17 cellular contexts compared by ENCODE assay signal in the genomic region with DNA sequence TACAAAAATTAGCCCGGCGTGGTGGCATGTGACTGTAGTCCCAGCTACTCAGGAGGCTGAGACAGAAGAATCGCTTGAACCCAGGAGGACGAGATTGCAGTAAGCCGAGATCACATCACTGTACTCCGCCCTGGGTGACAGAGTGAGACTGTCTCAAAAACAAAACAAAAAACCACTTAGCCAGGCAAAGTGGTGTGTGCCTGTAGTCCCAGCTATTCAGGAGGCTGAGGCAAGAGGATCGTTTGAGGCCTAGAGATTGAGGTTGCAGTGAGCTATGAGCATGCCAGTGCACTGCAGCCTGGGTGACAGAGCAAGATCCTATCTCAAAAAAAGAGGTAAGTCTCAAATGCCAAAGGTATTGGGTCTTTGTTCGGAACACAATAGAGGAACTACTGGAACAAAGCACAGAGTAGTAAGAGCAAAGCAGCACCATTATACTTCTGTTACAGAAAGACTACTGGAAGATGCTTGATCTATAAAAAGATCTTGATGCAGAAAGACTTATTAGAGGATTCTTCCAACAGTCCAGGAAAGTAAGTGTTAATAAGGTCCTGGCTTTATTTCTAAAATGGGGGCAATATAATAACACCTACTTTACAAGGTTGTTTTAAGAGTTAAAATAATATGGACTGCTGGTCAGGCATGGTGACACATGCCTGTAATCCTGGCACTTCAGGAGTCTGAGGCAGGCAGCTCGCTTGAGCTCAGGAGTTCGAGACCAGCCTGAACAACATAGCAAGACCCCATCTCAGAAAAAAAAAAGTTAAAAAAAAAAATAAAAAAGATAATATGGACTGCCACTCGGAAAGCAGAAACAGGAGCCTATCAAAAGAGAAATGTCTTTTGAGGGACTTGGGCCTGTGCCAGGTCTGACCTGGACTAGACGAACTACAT. TPM values are rescaled to one million over a fixed set of nuclear protein-coding genes. Genes with fewer than 3 reads are reported as not detected.
DNase-seq lines count a peak whose midpoint lies in the region; ATAC-seq and TF ChIP-seq lines count a peak whose summit lies in the region.
"Had no signal": no experiment of that assay in that cellular context is flagged by ENCODE, and none has a peak within 500 bp of the region (broad histone marks: within the 10 kb centered on the region; RNA-seq: fewer than 3 reads in every experiment).

No MANE protein-coding gene starts in this region.

- TF ChIP-seq RAD21 in HCT116 (IDR thresholded peaks at IDR 0.05; ENCODE audit: low read depth), result no peak

- no peaks in the 10 kb centered on the region for H4K20me1 ChIP-seq in HCT116 (ENCODE audit: insufficient read depth)

- RAD21 ChIA-PET in HCT116 (lab: Charles Lee; ENCODE audit: low non-redundant PET in 1 of 2, low total read pairs in 2 of 2, uncharacterized antibody in 2 of 2, unreplicated experiment in 2 of 2), result no interaction called here

- peaks cover 81% of the 10 kb centered on the region for H3K79me2 ChIP-seq in HCT116 (ENCODE audit: insufficient read depth, low read length)

- no peaks in the 10 kb centered on the region for H3K27me3 ChIP-seq in HCT116 (ENCODE audit: insufficient read depth, low read length)

- 90 to 95% methylated on average over 7 to 9 of the region's 12 CpGs for WGBS in mesodermal cell (ENCODE audit: insufficient coverage in 2 of 2), 2 experiments

- H3K9ac ChIP-seq in HCT116 (ENCODE audit: low read length), result no peak overlapping the region; the same call in 1 of the 2 replicates
- H3K9ac ChIP-seq: SK-N-SH had no signal

- H3K4me1 ChIP-seq in HCT116 (ENCODE audit: control insufficient read depth in 1 of 2, insufficient read depth in 2 of 2, low read length in 2 of 2), result peaks cover 15 to 32% of the 10 kb centered on the region in 2 experiments
- H3K4me1 ChIP-seq in mesodermal cell (ENCODE audit: control insufficient read depth, insufficient read depth, low read length, poor library complexity, severe bottlenecking), result peaks cover 26% of the 10 kb centered on the region

- no peaks in the 10 kb centered on the region for H3K9me2 ChIP-seq in HCT116 (ENCODE audit: insufficient read depth)
- H3K9me2 ChIP-seq: SK-N-SH had no signal

- H3K27ac Mint-ChIP-seq in dendritic cell treated with granulocyte-macrophage colony-stimulating factor and Interleukin-4, amounts not matched to agents 40 ng/mL and 50 ng/mL, for 4 days, result peak overlapping the region; percentile 13
- H3K27ac Mint-ChIP-seq in type B pancreatic cell, result peak overlapping the region; percentile 27

- H3K27me3 Mint-ChIP-seq in dendritic cell treated with granulocyte-macrophage colony-stimulating factor and Interleukin-4, amounts not matched to agents 40 ng/mL and 50 ng/mL, for 4 days, result no peaks in the 10 kb centered on the region
- H3K27me3 Mint-ChIP-seq in type B pancreatic cell, result no peaks in the 10 kb centered on the region

- H3K36me3 Mint-ChIP-seq in dendritic cell treated with granulocyte-macrophage colony-stimulating factor and Interleukin-4, amounts not matched to agents 40 ng/mL and 50 ng/mL, for 4 days (ENCODE audit: low read depth), result no peaks in the 10 kb centered on the region
- H3K36me3 Mint-ChIP-seq in type B pancreatic cell, result peaks cover 4% of the 10 kb centered on the region

- BruUV-seq in HCT116 (replicated peaks; lab: Mats Ljungman, UMichigan), result no TSS peak

- peak overlapping the region; percentile 66; the same call in 1 of the 2 replicates for H3K4me2 ChIP-seq in HCT116 (ENCODE audit: low read length)

- no peak for DNase-seq in HCT116 (ENCODE audit: low read depth, low spot score)
- no peak for DNase-seq in type B pancreatic cell (ENCODE audit: extremely low spot score, unreplicated experiment)
- no peak for DNase-seq in SIG-M5 treated with dmso at 0.1 percent for 504 hours (lab: John Stamatoyannopoulos, UW; ENCODE audit: unreplicated experiment)
- DNase-seq in HK-2 (ENCODE audit: unreplicated experiment), result no peak
- DNase-seq: DMS 273 treated with DMSO at 0.1 percent for 48 hours, GF-D8, NCI-H1105, NCI-H1694, NCI-H2107, NCI-H2227 treated with DMSO at 0.1 percent for 48 hours, SK-N-SH had no signal

- intact Hi-C loops in HCT116 (cut with micrococcal nuclease), result no loop called here
- intact Hi-C loops in dendritic cell treated with granulocyte-macrophage colony-stimulating factor and Interleukin-4, amounts not matched to agents 40 ng/mL and 50 ng/mL, for 4 days (cut with micrococcal nuclease), result no loop called here

- H3K36me3 ChIP-seq in HCT116 (ENCODE audit: control insufficient read depth in 1 of 2, insufficient read depth in 2 of 2, low read length in 2 of 2) (no peaks in the 10 kb centered on the region), mesodermal cell (ENCODE audit: control insufficient read depth, insufficient read depth, low read length) (no peaks in the 10 kb centered on the region)

- 0 out of 2 replicates have a peak, but pooled peaks have one; percentile 2 for ATAC-seq in HCT116
- ATAC-seq in GM19035 (IDR thresholded peaks at IDR 0.05; ENCODE audit: unreplicated experiment), result no peak

- no peaks in the 10 kb centered on the region for H3K9me3 Mint-ChIP-seq in dendritic cell treated with granulocyte-macrophage colony-stimulating factor and Interleukin-4, amounts not matched to agents 40 ng/mL and 50 ng/mL, for 4 days
- H3K9me3 Mint-ChIP-seq in type B pancreatic cell, result no peaks in the 10 kb centered on the region

- TF ChIP-seq POLR2A in HCT116 (IDR thresholded peaks at IDR 0.05; ENCODE audit: borderline replicate concordance, extremely low read depth, insufficient read depth, insufficient read length), result no peak

- H3K27ac ChIP-seq in HCT116 (ENCODE audit: low read depth, low read length), result peak overlapping the region; percentile 64; the same call in 1 of the 2 replicates
- peak overlapping the region; percentile 32 for H3K27ac ChIP-seq in mesodermal cell (ENCODE audit: low read depth, low read length, severe bottlenecking)
- H3K27ac ChIP-seq: C4-2B had no signal

- CTCF ChIA-PET in HCT116 (lab: Charles Lee), result no interaction called here

- H3K4me3 ChIP-seq in HCT116 (replicated peaks in 1 of 2; ENCODE audit: low read depth in 1 of 2, low read length in 2 of 2), result no peak overlapping the region
- H3K4me3 ChIP-seq in mesodermal cell (ENCODE audit: extremely low read depth, insufficient read depth, low read length, poor library complexity, severe bottlenecking), result no peak overlapping the region

- H3K4me1 Mint-ChIP-seq in dendritic cell treated with granulocyte-macrophage colony-stimulating factor and Interleukin-4, amounts not matched to agents 40 ng/mL and 50 ng/mL, for 4 days (ENCODE audit: low read depth), result peaks cover 67% of the 10 kb centered on the region
- peaks cover 14% of the 10 kb centered on the region for H3K4me1 Mint-ChIP-seq in type B pancreatic cell (ENCODE audit: unreplicated experiment)

- H3K4me3 Mint-ChIP-seq in dendritic cell treated with granulocyte-macrophage colony-stimulating factor and Interleukin-4, amounts not matched to agents 40 ng/mL and 50 ng/mL, for 4 days, result no peak overlapping the region
- no peak overlapping the region for H3K4me3 Mint-ChIP-seq in type B pancreatic cell

- no peaks in the 10 kb centered on the region for H3K9me3 ChIP-seq in HCT116 (ENCODE audit: control insufficient read depth in 1 of 2, insufficient read depth in 1 of 2, low read depth in 1 of 2, low read length in 2 of 2)
- H3K9me3 ChIP-seq in mesodermal cell (ENCODE audit: control insufficient read depth, low read length), result no peaks in the 10 kb centered on the region
- H3K9me3 ChIP-seq: SK-N-SH had no signal

- TF ChIP-seq CTCF in HCT116 (IDR thresholded peaks at IDR 0.05 in 2 of 3, conservative IDR thresholded peaks at IDR 0.05 in 1 of 3; ENCODE audit: borderline replicate concordance in 1 of 3, insufficient read depth in 1 of 3, low read depth in 2 of 3, low read length in 2 of 3) (no peak), type B pancreatic cell (conservative IDR thresholded peaks at IDR 0.05) (no peak)

- no peak overlapping the region for H2AFZ ChIP-seq in HCT116 (ENCODE audit: low read depth, low read length, poor library complexity, severe bottlenecking)

- POLR2A ChIA-PET in HCT116 (lab: Charles Lee), result interaction anchor here (1.5 kb wide), 1 partner anchor 15 kb away, joined by 3 read pairs; no protein-coding TSS in a partner anchor

TF ChIP-seq in HCT116, 20 proteins besides CTCF, POLR2A, EP300 and RAD21:
- TF ChIP-seq EZH2phosphoT487 (IDR thresholded peaks at IDR 0.05; ENCODE audit: borderline replicate concordance), result no peak
- TF ChIP-seq MAX (IDR thresholded peaks at IDR 0.05), result no peak
- TF ChIP-seq POLR2AphosphoS5 (IDR thresholded peaks at IDR 0.05; ENCODE audit: low read depth, low read length), result no peak
- TF ChIP-seq CEBPB (IDR thresholded peaks at IDR 0.05; ENCODE audit: low read depth), result no peak
- no peak for TF ChIP-seq ZFX (IDR thresholded peaks at IDR 0.05)
- TF ChIP-seq JUND (IDR thresholded peaks at IDR 0.05), result no peak
- no peak for TF ChIP-seq ZNF274 (IDR thresholded peaks at IDR 0.05; ENCODE audit: low read depth, low read length)
- no peak for TF ChIP-seq ATF3 (IDR thresholded peaks at IDR 0.05)
- TF ChIP-seq YY1 (IDR thresholded peaks at IDR 0.05; ENCODE audit: extremely low read depth, insufficient replicate concordance, low read depth, low read length), result no peak
TF ChIP-seq in HCT116: peak in this region for 0.

RNA-seq across cellular contexts. Expression of gene BTBD7, which starts 29.9 kb away (rescaled TPM):
- total RNA-seq in HCT116 (2021; ENCODE audit: unreplicated experiment) (30.8 TPM), type B pancreatic cell (ENCODE audit: low replicate concordance) (47.9 and 48.1 TPM in 2 replicates)
- polyA plus RNA-seq in HCT116 (2012), result 9.9 and 10.1 TPM in 2 replicates
- 19.1 TPM for polyA plus RNA-seq in mesodermal cell (2013, experiment 1 of 2)
- polyA plus RNA-seq in mesodermal cell (2013, experiment 2 of 2), result 19.3 TPM

RNA-seq across cellular contexts. Expression of gene COX8C, which starts 44.0 kb away (rescaled TPM):
- not detected for total RNA-seq in HCT116 (2021; ENCODE audit: unreplicated experiment)
- 0.14 TPM in 1 of 2 replicates, not detected in the other for polyA plus RNA-seq in HCT116 (2012)
- polyA plus RNA-seq in mesodermal cell (2013, experiment 1 of 2), result not detected
- polyA plus RNA-seq in mesodermal cell (2013, experiment 2 of 2), result not detected
- total RNA-seq in type B pancreatic cell (ENCODE audit: low replicate concordance), result not detected in 2 replicates
- total RNA-seq: A673, LHCN-M2 had no signal
- polyA plus RNA-seq: SK-N-SH had no signal
